ENCODE assay signal across 23 cellular contexts in genomic region chr10:107059872-107060271, GRCh38.
DNase-seq lines count a peak whose midpoint lies in the region; ATAC-seq, FAIRE-seq and TF ChIP-seq lines count a peak whose summit lies in the region.
"Had no signal": no experiment of that assay in that cellular context is flagged by ENCODE, and none has a peak within 500 bp of the region (broad histone marks: within the 10 kb centered on the region; RNA-seq: fewer than 3 reads in every experiment).

No MANE protein-coding gene starts in this region.

- H3K4me2 ChIP-seq in SK-N-SH (no peak overlapping the region), K562 (ENCODE audit: insufficient read depth, low read length) (no peak overlapping the region)
- H3K4me2 ChIP-seq: BLaER1 treated with 17β-estradiol and CSF1 and Interleukin-3, amounts not matched to agents 10 nM and 100 nM had no signal

- in situ Hi-C loops in K562 (cut with MboI), result no loop called here

- BruUV-seq in K562 (replicated peaks; lab: Mats Ljungman, UMichigan), result no TSS peak

- TF ChIP-seq POLR2A in K562 (conservative IDR thresholded peaks at IDR 0.05), result no peak
- TF ChIP-seq POLR2A in tibial nerve (IDR thresholded peaks at IDR 0.05), result no peak

- no peaks in the 10 kb centered on the region for H4K20me1 ChIP-seq in SK-N-SH (ENCODE audit: insufficient read depth)
- no peaks in the 10 kb centered on the region for H4K20me1 ChIP-seq in K562 (replicated peaks; ENCODE audit: control insufficient read depth, insufficient read depth, low read length)
- H4K20me1 ChIP-seq: BLaER1 treated with 17β-estradiol and CSF1 and Interleukin-3, amounts not matched to agents 10 nM and 100 nM had no signal

- H3K9ac ChIP-seq in SK-N-SH (no peak overlapping the region), K562 (ENCODE audit: insufficient read depth in 1 of 2, low read depth in 2 of 2, low read length in 2 of 2) (no peak overlapping the region)
- H3K9ac ChIP-seq: BLaER1 treated with 17β-estradiol and CSF1 and Interleukin-3, amounts not matched to agents 10 nM and 100 nM had no signal

- ATAC-seq in left ventricle myocardium superior (no peak), K562 (peak; percentile 57), GM21619 (IDR thresholded peaks at IDR 0.05; ENCODE audit: unreplicated experiment) (no peak), GM21390 (IDR thresholded peaks at IDR 0.05; ENCODE audit: unreplicated experiment) (no peak)

- H3K27ac ChIP-seq in cardiac muscle cell (peak overlapping the region; percentile 57), SK-N-SH (ENCODE audit: low read depth in 2 of 2, low read length in 1 of 2) (peak overlapping the region in 1 of 2 experiments; percentile 94; a peak in 2 of 4 replicates), K562 (ENCODE audit: extremely low read depth, low read depth, low read length) (no peak overlapping the region), tibial nerve (peak overlapping the region; percentile 20 to 88 (median 78))
- H3K27ac ChIP-seq: 22Rv1; BLaER1 treated with 17β-estradiol and CSF1 and Interleukin-3, amounts not matched to agents 10 nM and 100 nM had no signal

- H3K27me3 ChIP-seq in cardiac muscle cell, result no peaks in the 10 kb centered on the region
- H3K27me3 ChIP-seq in SK-N-SH (ENCODE audit: insufficient read depth), result no peaks in the 10 kb centered on the region
- no peaks in the 10 kb centered on the region for H3K27me3 ChIP-seq in K562 (ENCODE audit: control insufficient read depth in 2 of 2, insufficient read depth in 2 of 2, low read length in 2 of 2)
- H3K27me3 ChIP-seq in tibial nerve, result no peaks in the 10 kb centered on the region
- H3K27me3 ChIP-seq: BLaER1 treated with 17β-estradiol and CSF1 and Interleukin-3, amounts not matched to agents 10 nM and 100 nM had no signal

- H2AFZ ChIP-seq in SK-N-SH (ENCODE audit: low read depth), result no peak overlapping the region
- peak overlapping the region; percentile 72; the same call in 1 of the 2 replicates for H2AFZ ChIP-seq in K562 (ENCODE audit: low read depth, low read length)

- no peaks in the 10 kb centered on the region for H3K9me1 ChIP-seq in K562 (ENCODE audit: control insufficient read depth, insufficient read depth, low read length)

- peak; percentile 68 for FAIRE-seq in K562 (lab: Jason Lieb, UNC)
- FAIRE-seq: A204.1, G401.6, GM12892, H54 had no signal

- DNase-seq in cardiac muscle cell (ENCODE audit: low read depth in 1 of 2, low spot score in 1 of 2) (no peak), left ventricle myocardium superior (no peak), SK-N-SH (peak; percentile 43), K562 (ENCODE audit: extremely low read depth in 1 of 4, low spot score in 3 of 4) (peak in 3 of 4 experiments; percentile 9 to 38 (median 9)), tibial nerve (ENCODE audit: low spot score in 2 of 2) (no peak), COLO668 (lab: John Stamatoyannopoulos, UW; ENCODE audit: unreplicated experiment) (no peak)
- DNase-seq: Calu3; CD4-positive, alpha-beta T cell; CD8-positive, alpha-beta memory T cell; COR-L47; DMS153; DND-41; GOT3; HFFc6 had no signal

- CTCF ChIA-PET in SK-N-SH (lab: Yijun Ruan, JAX) (interaction anchor here (1.2 kb wide), 1 partner anchor 98 kb away, joined by 4 read pairs; no protein-coding TSS in a partner anchor), K562 (lab: Yijun Ruan, JAX; ENCODE audit: low intra/inter-chr PET ratio) (no interaction called here)

- TF ChIP-seq EP300 in SK-N-SH (IDR thresholded peaks at IDR 0.05; ENCODE audit: borderline replicate concordance in 1 of 2, low read depth in 1 of 2, low read length in 1 of 2) (peak in 1 of 2 experiments; percentile 77; a peak in 2 of 4 replicates), K562 (IDR thresholded peaks at IDR 0.05; ENCODE audit: low read length) (peak; percentile 44; the same call in 1 of the 2 replicates), tibial nerve (IDR thresholded peaks at IDR 0.05) (no peak)

- 9% methylated on average over 3 of the region's 3 CpGs for WGBS in SK-N-SH (ENCODE audit: low lambda C conversion rate)
- WGBS in K562 (ENCODE audit: insufficient coverage, low coverage, missing lambda C conversion rate), result 20% methylated on average over 3 of the region's 3 CpGs
- WGBS in tibial nerve, 2 donors, result 39 to 47% methylated on average over 3 of the region's 3 CpGs

- no peak for TF ChIP-seq CTCF in cardiac muscle cell (IDR thresholded peaks at IDR 0.05; ENCODE audit: low read depth, low read length)
- no peak for TF ChIP-seq CTCF in SK-N-SH (IDR thresholded peaks at IDR 0.05)
- no peak for TF ChIP-seq CTCF in K562 (IDR thresholded peaks at IDR 0.05 in 2 of 3, conservative IDR thresholded peaks at IDR 0.05 in 1 of 3; ENCODE audit: insufficient read depth in 2 of 3, low read depth in 1 of 3, low read length in 3 of 3)
- no peak for TF ChIP-seq CTCF in tibial nerve (IDR thresholded peaks at IDR 0.05)

- peaks cover 67% of the 10 kb centered on the region for H3K4me1 ChIP-seq in cardiac muscle cell (ENCODE audit: low read depth)
- H3K4me1 ChIP-seq in SK-N-SH (ENCODE audit: control insufficient read depth in 1 of 2, insufficient read depth in 2 of 2, low read depth in 1 of 2, low read length in 1 of 2), result peaks cover 0 to 34% of the 10 kb centered on the region in 2 experiments; a peak in 2 of 4 replicates
- peaks cover 0 to 27% of the 10 kb centered on the region in 2 experiments; a peak in 4 of 5 replicates for H3K4me1 ChIP-seq in K562 (replicated peaks in 1 of 2; ENCODE audit: control insufficient read depth in 2 of 2, insufficient read depth in 2 of 2, low read length in 2 of 2)
- H3K4me1 ChIP-seq in tibial nerve, result peaks cover 0 to 27% (median 4%) of the 10 kb centered on the region in 4 donors
- H3K4me1 ChIP-seq: BLaER1 treated with 17β-estradiol and CSF1 and Interleukin-3, amounts not matched to agents 10 nM and 100 nM; HAP-1 had no signal

- no peaks in the 10 kb centered on the region for H3F3A ChIP-seq in SK-N-SH (replicated peaks; ENCODE audit: insufficient read depth)

- no peaks in the 10 kb centered on the region for H3K36me3 ChIP-seq in cardiac muscle cell
- no peaks in the 10 kb centered on the region for H3K36me3 ChIP-seq in SK-N-SH (replicated peaks in 1 of 2; ENCODE audit: control insufficient read depth in 1 of 2, insufficient read depth in 2 of 2, low read length in 1 of 2)
- no peaks in the 10 kb centered on the region for H3K36me3 ChIP-seq in K562 (ENCODE audit: control insufficient read depth, insufficient read depth, low read length)
- no peaks in the 10 kb centered on the region for H3K36me3 ChIP-seq in tibial nerve
- H3K36me3 ChIP-seq: BLaER1 treated with 17β-estradiol and CSF1 and Interleukin-3, amounts not matched to agents 10 nM and 100 nM; HAP-1 had no signal

- H3K9me3 ChIP-seq in cardiac muscle cell (ENCODE audit: low read depth) (no peaks in the 10 kb centered on the region), SK-N-SH (no peaks in the 10 kb centered on the region), K562 (replicated peaks; ENCODE audit: control insufficient read depth, insufficient read depth, low read depth, low read length) (no peaks in the 10 kb centered on the region), tibial nerve (no peaks in the 10 kb centered on the region)
- H3K9me3 ChIP-seq: BLaER1 treated with 17β-estradiol and CSF1 and Interleukin-3, amounts not matched to agents 10 nM and 100 nM; HAP-1 had no signal

- H3K9me2 ChIP-seq in SK-N-SH, result no peaks in the 10 kb centered on the region

- intact Hi-C loops in left ventricle myocardium superior (cut with micrococcal nuclease), result no loop called here
- intact Hi-C loops in K562 (cut with micrococcal nuclease), result no loop called here

- peak; percentile 31 for TF ChIP-seq RAD21 in SK-N-SH (IDR thresholded peaks at IDR 0.05; ENCODE audit: low read length)
- no peak for TF ChIP-seq RAD21 in K562 (CRISPR knock-in tag; conservative IDR thresholded peaks at IDR 0.05 in 1 of 2, IDR thresholded peaks at IDR 0.05 in 1 of 2)

- no peaks in the 10 kb centered on the region for H3K79me2 ChIP-seq in SK-N-SH (ENCODE audit: insufficient read depth)
- no peaks in the 10 kb centered on the region for H3K79me2 ChIP-seq in K562 (ENCODE audit: control insufficient read depth, insufficient read depth, low read length)

- H3K4me3 ChIP-seq in cardiac muscle cell (no peak overlapping the region), SK-N-SH (ENCODE audit: low read depth in 2 of 2, low read length in 1 of 2) (no peak overlapping the region), K562 (no peak overlapping the region), tibial nerve (no peak overlapping the region)
- H3K4me3 ChIP-seq: BLaER1 treated with 17β-estradiol and CSF1 and Interleukin-3, amounts not matched to agents 10 nM and 100 nM; HAP-1 had no signal

- POLR2A ChIA-PET in SK-N-SH (lab: Yijun Ruan, JAX), result interaction anchor here (0.6 to 1.0 kb wide), 2 partner anchors 18 to 40 kb away, joined by 3 read pairs; no protein-coding TSS in a partner anchor
- POLR2A ChIA-PET in K562 (lab: Yijun Ruan, JAX), result no interaction called here

TF ChIP-seq in SK-N-SH, 30 proteins besides CTCF, POLR2A, EP300 and RAD21 (continues in another document):
- TF ChIP-seq MAX (IDR thresholded peaks at IDR 0.05; ENCODE audit: low read depth) (no peak), FOXM1 (IDR thresholded peaks at IDR 0.05; ENCODE audit: low read depth) (no peak)
- TF ChIP-seq, protein P1, sequence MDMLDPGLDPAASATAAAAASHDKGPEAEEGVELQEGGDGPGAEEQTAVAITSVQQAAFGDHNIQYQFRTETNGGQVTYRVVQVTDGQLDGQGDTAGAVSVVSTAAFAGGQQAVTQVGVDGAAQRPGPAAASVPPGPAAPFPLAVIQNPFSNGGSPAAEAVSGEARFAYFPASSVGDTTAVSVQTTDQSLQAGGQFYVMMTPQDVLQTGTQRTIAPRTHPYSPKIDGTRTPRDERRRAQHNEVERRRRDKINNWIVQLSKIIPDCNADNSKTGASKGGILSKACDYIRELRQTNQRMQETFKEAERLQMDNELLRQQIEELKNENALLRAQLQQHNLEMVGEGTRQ (IDR thresholded peaks at IDR 0.05; ENCODE audit: borderline replicate concordance, low read depth, low read length), result no peak

TF ChIP-seq in K562, 482 proteins besides CTCF, POLR2A, EP300 and RAD21 (continues in another document):
- TF ChIP-seq NFATC3 (IDR thresholded peaks at IDR 0.05) (no peak), FOS (IDR thresholded peaks at IDR 0.05; ENCODE audit: extremely low read depth, insufficient read length) (no peak), ZNF436 (CRISPR knock-in tag; IDR thresholded peaks at IDR 0.05) (no peak)

Comparison
In these comparisons a context has a peak if more than half of its experiments do, and no peak if none do; other contexts are left out.
1. DNase-seq: peak in SK-N-SH (single experiment) and K562 (3 of 4); none in cardiac muscle cell (0 of 2), left ventricle myocardium superior (single experiment), tibial nerve (0 of 2) and COLO668 (single experiment).